Comparison of ENCODE assay signal across 11 cellular contexts in the genomic region with DNA sequence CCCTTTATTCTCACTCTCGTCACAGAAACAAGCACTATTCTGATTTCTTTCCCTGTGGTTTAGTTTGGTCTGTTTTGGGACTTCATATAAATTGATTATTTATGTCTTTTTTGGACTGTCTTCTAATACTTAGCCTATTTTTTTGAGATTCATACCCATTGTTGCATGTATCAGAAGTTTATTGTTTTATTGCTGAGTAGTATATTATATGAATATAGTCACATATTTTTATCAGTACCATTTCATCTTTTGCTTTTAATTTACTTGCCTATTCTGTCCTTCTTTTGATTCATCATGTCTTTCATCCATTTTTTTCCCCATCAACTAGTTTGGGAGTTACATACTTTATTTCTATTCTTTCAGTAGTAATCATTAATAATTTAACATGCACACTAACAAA.
"Had no signal": no experiment of that assay in that cellular context is flagged by ENCODE, and none has a peak within 500 bp of the region (broad histone marks: within the 10 kb centered on the region; RNA-seq: fewer than 3 reads in every experiment).

No MANE protein-coding gene starts in this region.

- H3K4me2 ChIP-seq: GM23338 had no signal

- ATAC-seq: GM23338, HCT116 had no signal

- H3K27ac ChIP-seq: GM23248 had no signal

- H3K9ac ChIP-seq: GM23248 had no signal

- DNase-seq: GM23248, GOT3, H7, H9, HCEC 1CT, HFFc6 had no signal

- H2AFZ ChIP-seq: GM23248, GM23338 had no signal

- H3K36me3 ChIP-seq: HAP-1 had no signal

- FAIRE-seq: H1, H54 had no signal

- H3K9me3 ChIP-seq: HAP-1 had no signal

- H3K4me1 ChIP-seq: HAP-1 had no signal

- H3K4me3 ChIP-seq: GM23248, GM23338, HAP-1 had no signal
